ENCODE assay signal across 8 cellular contexts in the genomic region with DNA sequence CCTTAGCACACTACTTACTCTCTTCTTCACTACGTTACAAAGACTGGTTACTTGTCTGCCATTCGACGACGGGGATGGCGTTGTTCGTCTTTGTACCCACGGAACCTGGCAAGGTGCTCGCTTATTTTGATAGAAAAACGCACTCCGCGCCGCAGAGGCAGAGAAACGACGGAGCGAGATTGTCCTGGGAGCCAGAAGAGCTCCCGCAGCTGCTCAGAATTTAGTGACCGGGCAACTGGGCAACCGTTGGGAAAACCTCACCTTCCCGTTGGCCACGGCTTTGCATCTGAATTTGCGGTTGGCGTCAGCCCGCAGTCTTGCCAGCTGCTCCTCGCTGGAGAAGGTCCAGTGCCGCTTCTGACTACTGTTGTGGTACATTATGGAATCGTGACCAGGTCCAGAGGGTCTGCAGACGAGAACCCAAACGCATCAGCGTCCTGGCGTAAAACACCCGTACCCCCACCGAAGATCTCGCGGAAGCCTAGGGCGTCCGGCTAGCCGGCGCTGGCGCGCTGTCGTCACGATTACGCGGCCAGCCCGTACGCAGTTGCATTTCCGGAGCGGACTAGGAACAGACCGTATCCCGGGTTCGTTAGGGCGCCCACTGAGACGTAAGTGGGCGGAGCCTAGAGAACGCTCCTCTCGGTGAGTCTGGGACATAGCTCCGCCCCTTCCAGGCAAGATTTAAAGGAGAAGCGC.
DNase-seq lines count a peak whose midpoint lies in the region; ATAC-seq lines count a peak whose summit lies in the region.

A gene (minus strand): TSS at position 514 of the 699 bp plus-strand sequence. CDS start 136 bp downstream, at position 378.

- ATAC-seq in GM19372 (IDR thresholded peaks at IDR 0.05; ENCODE audit: low read depth, unreplicated experiment) (peak; percentile 98), HG03558 (IDR thresholded peaks at IDR 0.05; ENCODE audit: extremely low read depth, unreplicated experiment) (peak; percentile 100)

- DNase-seq in C1 segment of cervical spinal cord (lab: John Stamatoyannopoulos, UW) (peak; percentile 68 to 99 (median 92)), NCI-H748 treated with DMSO at 0.1 percent for 48 hours (lab: John Stamatoyannopoulos, UW) (peak; percentile 98), dedifferentiated amniotic fluid mesenchymal stem cell (ENCODE audit: extremely low spot score) (peak; percentile 98), left kidney (ENCODE audit: low read depth, low spot score) (peak; percentile 99)
- DNase-seq in activated CD4-positive, alpha-beta T cell treated with anti-CD3 and anti-CD28 coated beads, Interleukin-2, amount 50 U/mL, for 24 hours (ENCODE audit: low read depth in 1 of 2, low spot score in 1 of 2), result peak; percentile 85 to 97
- DNase-seq in stimulated activated CD4-positive, alpha-beta T cell treated with anti-CD3 and anti-CD28 coated beads, Interleukin-2, amount 100 ng/mL, for 24 hours, result peak; percentile 95 to 96

Comparison
In these comparisons a context has a peak if more than half of its experiments do, and no peak if none do; other contexts are left out.
1. Peak in every context shown above with its lines: DNase-seq and ATAC-seq.